In the genomic region with DNA sequence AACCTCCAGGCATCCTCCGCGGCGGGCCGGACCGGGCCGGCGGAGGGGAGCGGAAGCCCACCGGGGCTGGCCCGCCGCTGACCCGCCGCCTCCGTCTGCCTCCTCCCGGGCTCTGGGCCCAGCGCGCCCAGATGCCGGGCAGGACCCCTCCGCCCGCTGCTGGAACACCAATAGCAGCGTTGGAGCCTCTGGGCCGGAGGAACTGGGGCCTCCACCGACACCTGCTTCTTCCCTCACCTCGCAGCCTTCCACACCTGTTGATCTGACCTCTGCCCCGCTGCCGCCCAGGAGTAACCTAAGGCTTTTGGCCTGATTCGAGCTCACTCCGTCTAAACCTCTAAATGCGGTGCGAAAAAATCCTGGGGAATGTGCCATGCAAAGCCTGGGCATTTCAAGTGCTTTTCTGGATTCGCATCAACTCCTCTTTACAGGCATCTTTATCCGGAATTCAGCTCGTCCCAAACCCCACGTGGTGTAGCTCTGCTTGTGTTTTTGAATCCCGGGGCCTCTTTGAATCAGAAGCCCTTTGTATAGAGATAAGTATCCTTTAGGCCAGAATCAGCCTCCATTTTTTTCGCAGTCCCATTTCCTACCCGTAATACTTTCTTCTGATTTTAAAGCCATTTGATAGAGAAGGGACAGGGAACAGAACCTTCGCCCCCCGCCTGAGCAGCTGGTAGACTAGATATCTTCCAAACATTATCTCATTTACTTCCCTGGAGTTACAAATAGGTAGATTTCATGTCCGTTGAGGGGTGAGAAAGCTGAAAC, we compare ENCODE assay signal across 8 cellular contexts. TPM values are rescaled to one million over a fixed set of nuclear protein-coding genes. Genes with fewer than 3 reads are reported as not detected.
A peak's percentile ranks its signal among the peaks of the same experiment; 100 is the strongest.
DNase-seq lines count a peak whose midpoint lies in the region; TF ChIP-seq lines count a peak whose summit lies in the region.

No MANE protein-coding gene starts in this region.

- H3K9ac ChIP-seq in GM23248 (peak overlapping the region; percentile 89), duodenal mucosa (ENCODE audit: low read depth in 1 of 2, low read length in 2 of 2) (peak overlapping the region; percentile 79 to 82), mucosa of rectum (ENCODE audit: low read depth in 1 of 2, low read length in 2 of 2) (peak overlapping the region; percentile 77 to 95)

- H3K9me2 ChIP-seq in GM23248 (ENCODE audit: insufficient read depth): no peaks in the 10 kb centered on the region

- peaks cover 7% of the 10 kb centered on the region for H3K4me1 Mint-ChIP-seq in Caco-2 (ENCODE audit: low read depth, unreplicated experiment)

- intact Hi-C loops in Caco-2 (cut with micrococcal nuclease; ENCODE audit: unreplicated experiment) (loop anchor here (1.0 to 5.0 kb wide), 5 partner anchors 10 to 116 kb away; no protein-coding TSS in a partner anchor), vagina (cut with DNase I) (loop anchor here (2.0 to 5.0 kb wide), 3 partner anchors 45 to 90 kb away; no protein-coding TSS in a partner anchor)

- peaks cover 19% of the 10 kb centered on the region for H3K4me1 ChIP-seq in Caco-2
- H3K4me1 ChIP-seq in GM23248 (ENCODE audit: insufficient read depth): peaks cover 21% of the 10 kb centered on the region
- H3K4me1 ChIP-seq in duodenal mucosa (ENCODE audit: control insufficient read depth in 1 of 2, insufficient read depth in 2 of 2, low read length in 2 of 2): peaks cover 19 to 44% of the 10 kb centered on the region in 2 donors
- peaks cover 22 to 46% of the 10 kb centered on the region in 2 donors for H3K4me1 ChIP-seq in mucosa of rectum (ENCODE audit: control insufficient read depth in 2 of 2, insufficient read depth in 2 of 2, low read length in 2 of 2)
- peaks cover 64% of the 10 kb centered on the region for H3K4me1 ChIP-seq in vagina

- H3K4me3 Mint-ChIP-seq in Caco-2 (ENCODE audit: unreplicated experiment): peak overlapping the region; percentile 88

- H3F3A ChIP-seq in GM23248 (ENCODE audit: insufficient read depth): peaks cover 46% of the 10 kb centered on the region

- H3K9me3 ChIP-seq in Caco-2: no peaks in the 10 kb centered on the region
- no peaks in the 10 kb centered on the region for H3K9me3 ChIP-seq in GM23248 (ENCODE audit: low read depth)
- no peaks in the 10 kb centered on the region for H3K9me3 ChIP-seq in duodenal mucosa (ENCODE audit: control insufficient read depth in 1 of 2, low read length in 2 of 2)
- H3K9me3 ChIP-seq in mucosa of rectum (ENCODE audit: control insufficient read depth in 2 of 2, low read length in 2 of 2): no peaks in the 10 kb centered on the region
- H3K9me3 ChIP-seq in vagina: no peaks in the 10 kb centered on the region

- H4K20me1 ChIP-seq in GM23248 (ENCODE audit: insufficient read depth): no peaks in the 10 kb centered on the region

- POLR2A ChIA-PET in Caco-2 (lab: Charles Lee): interaction anchor here (0.9 to 1.4 kb wide), 2 partner anchors 9 to 114 kb away, joined by 3 to 4 read pairs; no protein-coding TSS in a partner anchor

- H3K27me3 Mint-ChIP-seq in Caco-2 (ENCODE audit: insufficient read depth, unreplicated experiment): no peaks in the 10 kb centered on the region

- H2AFZ ChIP-seq in GM23248: peak overlapping the region; percentile 80

- TSS peak; percentile 49 for BruUV-seq in Caco-2 (replicated peaks; lab: Mats Ljungman, UMichigan)

- no peaks in the 10 kb centered on the region for H3K9me3 Mint-ChIP-seq in Caco-2 (ENCODE audit: unreplicated experiment)

- in situ Hi-C loops in GM23248 (cut with MboI): no loop called here

- CTCF ChIA-PET in Caco-2 (lab: Charles Lee): interaction anchor here (0.8 to 2.3 kb wide), 4 partner anchors 18 to 116 kb away, joined by 3 to 15 read pairs (median 4); no protein-coding TSS in a partner anchor

- DNase-seq in Caco-2: peak in 1 of 2 experiments; percentile 80
- peak; percentile 61 for DNase-seq in GM23248
- DNase-seq in NCI-H774 (lab: John Stamatoyannopoulos, UW): peak; percentile 73
- DNase-seq in vagina (ENCODE audit: extremely low spot score in 2 of 2): no peak
- no peak for DNase-seq in activated gamma-delta T cell treated with Interleukin-2 at 50 U/mL for 16 hours
- no peak for DNase-seq in MV-4-11 (lab: John Stamatoyannopoulos, UW)

- no peaks in the 10 kb centered on the region for H3K27me3 ChIP-seq in Caco-2 (replicated peaks; ENCODE audit: control insufficient read depth, insufficient read depth, low read length)
- H3K27me3 ChIP-seq in GM23248 (replicated peaks; ENCODE audit: insufficient read depth): no peaks in the 10 kb centered on the region
- H3K27me3 ChIP-seq in duodenal mucosa (ENCODE audit: control insufficient read depth in 1 of 2, insufficient read depth in 2 of 2, low read length in 2 of 2): no peaks in the 10 kb centered on the region
- no peaks in the 10 kb centered on the region for H3K27me3 ChIP-seq in mucosa of rectum (ENCODE audit: control insufficient read depth in 2 of 2, insufficient read depth in 2 of 2, low read length in 2 of 2)
- no peaks in the 10 kb centered on the region for H3K27me3 ChIP-seq in vagina

- peak overlapping the region; percentile 75 for H3K27ac Mint-ChIP-seq in Caco-2 (ENCODE audit: unreplicated experiment)

- TF ChIP-seq POLR2A in vagina (IDR thresholded peaks at IDR 0.05): peak in 1 of 2 donors; percentile 22

- 12 to 14% methylated on average over 33 to 40 of the region's 40 CpGs for WGBS in GM23248 (ENCODE audit: low coverage in 1 of 2, low lambda C conversion rate in 2 of 2, missing lambda C conversion rate in 2 of 2), 2 experiments

- H3K27ac ChIP-seq in GM23248 (peak overlapping the region; percentile 35), duodenal mucosa (ENCODE audit: low read depth, low read length) (peak overlapping the region; percentile 93), mucosa of rectum (ENCODE audit: low read depth in 2 of 2, low read length in 2 of 2) (peak overlapping the region; percentile 93 to 95), vagina (peak overlapping the region; percentile 97)

- H3K36me3 ChIP-seq in Caco-2 (ENCODE audit: control insufficient read depth, insufficient read depth, low read length) (no peaks in the 10 kb centered on the region), GM23248 (ENCODE audit: low read depth) (no peaks in the 10 kb centered on the region), duodenal mucosa (ENCODE audit: control insufficient read depth in 1 of 2, insufficient read depth in 2 of 2, low read length in 2 of 2) (peaks cover 0 to under 1% of the 10 kb centered on the region in 2 donors), mucosa of rectum (ENCODE audit: control insufficient read depth in 2 of 2, insufficient read depth in 2 of 2, low read length in 2 of 2) (no peaks in the 10 kb centered on the region), vagina (no peaks in the 10 kb centered on the region)

- H3K4me3 ChIP-seq in Caco-2 (ENCODE audit: low read depth, low read length) (peak overlapping the region; percentile 56), GM23248 (peak overlapping the region; percentile 95), duodenal mucosa (ENCODE audit: low read depth in 1 of 2, low read length in 2 of 2) (peak overlapping the region; percentile 71 to 74), mucosa of rectum (ENCODE audit: low read length in 2 of 2) (peak overlapping the region; percentile 77 to 89), vagina (peak overlapping the region; percentile 62 to 72)

- TF ChIP-seq CTCF in Caco-2 (IDR thresholded peaks at IDR 0.05; ENCODE audit: insufficient read depth in 1 of 2, low read depth in 1 of 2, low read length in 1 of 2, severe bottlenecking in 1 of 2, unreplicated experiment in 1 of 2) (no peak), vagina (IDR thresholded peaks at IDR 0.05) (no peak)

- peaks cover 37% of the 10 kb centered on the region for H3K79me2 ChIP-seq in GM23248 (ENCODE audit: insufficient read depth)

- peak overlapping the region; percentile 58 for H3K4me2 ChIP-seq in GM23248 (ENCODE audit: unreplicated experiment)

- H3K36me3 Mint-ChIP-seq in Caco-2 (ENCODE audit: insufficient read depth, unreplicated experiment): peaks cover 52% of the 10 kb centered on the region

RNA-seq across cellular contexts. Expression of a gene that starts 0.7 kb away (rescaled TPM):
- total RNA-seq in Caco-2 (2022) (286 and 329 TPM in 2 replicates), vagina (250 TPM)
- 200 and 213 TPM in 2 replicates for total RNA-seq in GM23248 (2014; rRNA removed; shearing (Covaris generic))
- 359 and 365 TPM in 2 replicates for polyA plus RNA-seq in GM23248 (2016; fragmentation: Nextera tagmentation; extraction: Ambion mirVana)

Comparison
In these comparisons a context has a peak if more than half of its experiments do, and no peak if none do; other contexts are left out.
1. DNase-seq: peak in GM23248 (single experiment) and NCI-H774 (single experiment); none in vagina (0 of 2), activated gamma-delta T cell treated with Interleukin-2 at 50 U/mL for 16 hours (single experiment) and MV-4-11 (single experiment).
2. H3K27ac ChIP-seq: peak in every context shown above with its lines; median percentile 97 in vagina; 94 in mucosa of rectum; 93 in duodenal mucosa; 35 in GM23248.
3. Peak in every context shown above with its lines, with median percentiles within 50 percentile points of each other: H3K4me3 ChIP-seq and H3K9ac ChIP-seq.